2 cellular contexts compared by ENCODE assay signal in genomic region chr4:104726002-104726401, GRCh38.
TF ChIP-seq lines count a peak whose summit lies in the region.

No MANE protein-coding gene starts in this region.

TF ChIP-seq in GM12878, 131 proteins besides CTCF, POLR2A, EP300 and RAD21 (continued from another document):
- TF ChIP-seq RBBP5 (conservative IDR thresholded peaks at IDR 0.05), result no peak
- no peak for TF ChIP-seq SREBF1 (IDR thresholded peaks at IDR 0.05; ENCODE audit: low read length)
- TF ChIP-seq RCOR1 (conservative IDR thresholded peaks at IDR 0.05; ENCODE audit: low read depth, low read length), result no peak
- TF ChIP-seq FOS (IDR thresholded peaks at IDR 0.05; ENCODE audit: borderline replicate concordance, extremely low read depth, insufficient read length), result no peak
- TF ChIP-seq, protein P1, sequence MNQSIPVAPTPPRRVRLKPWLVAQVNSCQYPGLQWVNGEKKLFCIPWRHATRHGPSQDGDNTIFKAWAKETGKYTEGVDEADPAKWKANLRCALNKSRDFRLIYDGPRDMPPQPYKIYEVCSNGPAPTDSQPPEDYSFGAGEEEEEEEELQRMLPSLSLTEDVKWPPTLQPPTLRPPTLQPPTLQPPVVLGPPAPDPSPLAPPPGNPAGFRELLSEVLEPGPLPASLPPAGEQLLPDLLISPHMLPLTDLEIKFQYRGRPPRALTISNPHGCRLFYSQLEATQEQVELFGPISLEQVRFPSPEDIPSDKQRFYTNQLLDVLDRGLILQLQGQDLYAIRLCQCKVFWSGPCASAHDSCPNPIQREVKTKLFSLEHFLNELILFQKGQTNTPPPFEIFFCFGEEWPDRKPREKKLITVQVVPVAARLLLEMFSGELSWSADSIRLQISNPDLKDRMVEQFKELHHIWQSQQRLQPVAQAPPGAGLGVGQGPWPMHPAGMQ (IDR thresholded peaks at IDR 0.05; ENCODE audit: borderline replicate concordance), result no peak
- TF ChIP-seq, protein P2, sequence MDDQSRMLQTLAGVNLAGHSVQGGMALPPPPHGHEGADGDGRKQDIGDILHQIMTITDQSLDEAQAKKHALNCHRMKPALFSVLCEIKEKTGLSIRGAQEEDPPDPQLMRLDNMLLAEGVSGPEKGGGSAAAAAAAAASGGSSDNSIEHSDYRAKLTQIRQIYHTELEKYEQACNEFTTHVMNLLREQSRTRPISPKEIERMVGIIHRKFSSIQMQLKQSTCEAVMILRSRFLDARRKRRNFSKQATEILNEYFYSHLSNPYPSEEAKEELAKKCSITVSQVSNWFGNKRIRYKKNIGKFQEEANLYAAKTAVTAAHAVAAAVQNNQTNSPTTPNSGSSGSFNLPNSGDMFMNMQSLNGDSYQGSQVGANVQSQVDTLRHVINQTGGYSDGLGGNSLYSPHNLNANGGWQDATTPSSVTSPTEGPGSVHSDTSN (IDR thresholded peaks at IDR 0.05; ENCODE audit: insufficient replicate concordance, low read depth, low read length), result no peak
- no peak for TF ChIP-seq RUNX3 (IDR thresholded peaks at IDR 0.05; ENCODE audit: low read length)
- TF ChIP-seq BHLHE40 (IDR thresholded peaks at IDR 0.05; ENCODE audit: borderline replicate concordance in 1 of 2, low read depth in 2 of 2, low read length in 1 of 2), result no peak
- no peak for TF ChIP-seq IKZF1 (conservative IDR thresholded peaks at IDR 0.05)
- TF ChIP-seq CEBPZ (IDR thresholded peaks at IDR 0.05; ENCODE audit: low read depth, low read length), result no peak
- TF ChIP-seq, protein P3, sequence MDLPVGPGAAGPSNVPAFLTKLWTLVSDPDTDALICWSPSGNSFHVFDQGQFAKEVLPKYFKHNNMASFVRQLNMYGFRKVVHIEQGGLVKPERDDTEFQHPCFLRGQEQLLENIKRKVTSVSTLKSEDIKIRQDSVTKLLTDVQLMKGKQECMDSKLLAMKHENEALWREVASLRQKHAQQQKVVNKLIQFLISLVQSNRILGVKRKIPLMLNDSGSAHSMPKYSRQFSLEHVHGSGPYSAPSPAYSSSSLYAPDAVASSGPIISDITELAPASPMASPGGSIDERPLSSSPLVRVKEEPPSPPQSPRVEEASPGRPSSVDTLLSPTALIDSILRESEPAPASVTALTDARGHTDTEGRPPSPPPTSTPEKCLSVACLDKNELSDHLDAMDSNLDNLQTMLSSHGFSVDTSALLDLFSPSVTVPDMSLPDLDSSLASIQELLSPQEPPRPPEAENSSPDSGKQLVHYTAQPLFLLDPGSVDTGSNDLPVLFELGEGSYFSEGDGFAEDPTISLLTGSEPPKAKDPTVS (IDR thresholded peaks at IDR 0.05; ENCODE audit: low read depth, low read length), result no peak
- TF ChIP-seq BCL11A (IDR thresholded peaks at IDR 0.05; ENCODE audit: low read depth, low read length), result no peak
- TF ChIP-seq CREM (IDR thresholded peaks at IDR 0.05; ENCODE audit: low read depth), result no peak

TF ChIP-seq in GM23338, 12 proteins besides CTCF, POLR2A, EP300 and RAD21 (continued from another document):
- TF ChIP-seq REST (IDR thresholded peaks at IDR 0.05; ENCODE audit: unreplicated experiment) (no peak), ZNF114 (CRISPR knock-in tag; IDR thresholded peaks at IDR 0.05) (no peak)
TF ChIP-seq in GM23338: peak in this region for 0.
